In the genomic region with DNA sequence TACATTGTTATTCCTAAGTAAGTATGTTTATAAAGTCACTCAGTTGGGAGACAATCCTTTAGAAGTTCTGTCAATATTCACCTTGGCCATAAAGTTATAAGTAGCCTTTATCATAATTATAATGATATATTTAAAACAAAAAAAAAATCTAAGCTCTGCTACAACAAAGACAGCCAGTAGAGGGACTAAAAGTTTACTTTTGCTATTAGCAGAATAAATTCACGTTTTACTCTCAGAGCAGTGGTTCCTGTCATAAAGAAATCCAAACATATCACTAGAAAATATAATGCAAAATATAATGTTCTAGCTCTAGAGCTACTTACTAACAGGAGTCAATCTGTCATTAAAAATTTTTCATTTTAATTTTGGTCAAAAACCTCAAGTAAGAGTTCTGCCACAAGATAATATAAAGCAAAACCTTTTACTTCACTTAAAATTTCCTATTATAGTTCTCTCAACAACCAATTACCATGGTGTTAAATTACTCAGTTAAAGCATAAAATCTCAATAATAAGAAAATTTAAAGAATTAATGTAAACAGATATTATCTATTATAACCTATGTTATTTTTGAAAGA, we compare ENCODE assay signal across 7 cellular contexts. TPM values are rescaled to one million over a fixed set of nuclear protein-coding genes. Genes with fewer than 3 reads are reported as not detected.
DNase-seq lines count a peak whose midpoint lies in the region; ATAC-seq and TF ChIP-seq lines count a peak whose summit lies in the region.

No MANE protein-coding gene starts in this region.

- H3K27me3 ChIP-seq in OCI-LY3 (ENCODE audit: low read depth, low read length) (no peaks in the 10 kb centered on the region), WERI-Rb-1 (ENCODE audit: insufficient read depth, low read depth, severe bottlenecking) (no peaks in the 10 kb centered on the region)

- no peak overlapping the region for H2AFZ ChIP-seq in OCI-LY3 (ENCODE audit: low read depth, low read length)

- H3K79me2 ChIP-seq in OCI-LY3 (ENCODE audit: low read length) = peaks cover 11% of the 10 kb centered on the region

- no peaks in the 10 kb centered on the region for H3K9me3 ChIP-seq in OCI-LY3 (ENCODE audit: insufficient read depth, low read length)
- H3K9me3 ChIP-seq in WERI-Rb-1 (ENCODE audit: severe bottlenecking) = no peaks in the 10 kb centered on the region

- TF ChIP-seq CTCF in GM12872 (IDR thresholded peaks at IDR 0.05; ENCODE audit: insufficient read depth, low read depth, low read length) (peak; percentile 47; the same call in 2 of the 3 replicates), OCI-LY3 (IDR thresholded peaks at IDR 0.05; ENCODE audit: low read depth, low read length) (peak; percentile 54), epithelial cell of proximal tubule (conservative IDR thresholded peaks at IDR 0.05; ENCODE audit: low read depth, low read length) (peak; percentile 54), retinal pigment epithelial cell (conservative IDR thresholded peaks at IDR 0.05; ENCODE audit: low read depth, low read length) (peak; percentile 55), WERI-Rb-1 (IDR thresholded peaks at IDR 0.05; ENCODE audit: low read depth, low read length) (no peak)

- H3K4me3 ChIP-seq in OCI-LY3 (ENCODE audit: low read length) (no peak overlapping the region), epithelial cell of proximal tubule (ENCODE audit: low read depth, low read length) (no peak overlapping the region), retinal pigment epithelial cell (ENCODE audit: low read length) (no peak overlapping the region), WERI-Rb-1 (ENCODE audit: low read depth, low read length) (no peak overlapping the region)

- intact Hi-C loops in posterior vena cava (cut with DNase I) = no loop called here

- 0 out of 2 replicates have a peak, but pooled peaks cover 13% of the 10 kb centered on the region for H4K20me1 ChIP-seq in OCI-LY3 (ENCODE audit: insufficient read depth, low read length)

- peaks cover 12% of the 10 kb centered on the region for H3K4me1 ChIP-seq in OCI-LY3 (ENCODE audit: low read length)

- H3K9ac ChIP-seq in OCI-LY3 (ENCODE audit: low read length) = no peak overlapping the region

- H3K36me3 ChIP-seq in OCI-LY3 (replicated peaks; ENCODE audit: low read depth, low read length) (peaks cover 51% of the 10 kb centered on the region), WERI-Rb-1 (no peaks in the 10 kb centered on the region)

- no peak for DNase-seq in epithelial cell of proximal tubule (ENCODE audit: low read depth)
- no peak for DNase-seq in retinal pigment epithelial cell (ENCODE audit: low read depth)
- no peak for DNase-seq in WERI-Rb-1
- DNase-seq in posterior vena cava (ENCODE audit: low spot score) = no peak

- no peak for ATAC-seq in HG03139 (IDR thresholded peaks at IDR 0.05; ENCODE audit: unreplicated experiment)

- H3K27ac ChIP-seq in OCI-LY3 (ENCODE audit: low read length) (no peak overlapping the region), WERI-Rb-1 (no peak overlapping the region)

- H3K4me2 ChIP-seq in OCI-LY3 (ENCODE audit: low read length) = no peak overlapping the region

RNA-seq across cellular contexts. Expression of a gene that starts 17.7 kb away (rescaled TPM):
- total RNA-seq in epithelial cell of proximal tubule (22.6 and 30.2 TPM in 2 replicates), posterior vena cava (10 to 100 TPM; 27.0 to 29.1 TPM)
